Comparison of ENCODE assay signal across 16 cellular contexts in genomic region chr4:45663495-45664148, GRCh38.
DNase-seq lines count a peak whose midpoint lies in the region; ATAC-seq and TF ChIP-seq lines count a peak whose summit lies in the region.
"Had no signal": no experiment of that assay in that cellular context is flagged by ENCODE, and none has a peak within 500 bp of the region (broad histone marks: within the 10 kb centered on the region; RNA-seq: fewer than 3 reads in every experiment).

No MANE protein-coding gene starts in this region.

- no peak overlapping the region for H3K4me2 ChIP-seq in GM23248 (ENCODE audit: unreplicated experiment)
- H3K4me2 ChIP-seq: BLaER1 treated with 17β-estradiol and CSF1 and Interleukin-3, amounts not matched to agents 10 nM and 100 nM; KMS-11 had no signal

- ATAC-seq in heart right ventricle, result peak; percentile 34 to 90 (median 83)
- no peak for ATAC-seq in GM18517 (IDR thresholded peaks at IDR 0.05; ENCODE audit: unreplicated experiment)
- ATAC-seq in HG03378 (IDR thresholded peaks at IDR 0.05; ENCODE audit: unreplicated experiment), result no peak
- ATAC-seq: CD8-positive, alpha-beta T cell; SK-N-SH treated with all-trans-retinoic acid at 6 μM for 48 hours had no signal

- TF ChIP-seq CTCF in heart right ventricle (IDR thresholded peaks at IDR 0.05), result no peak
- no peak for TF ChIP-seq CTCF in nephron (IDR thresholded peaks at IDR 0.05; ENCODE audit: unreplicated experiment in 3 of 3)

- no peaks in the 10 kb centered on the region for H3F3A ChIP-seq in GM23248 (ENCODE audit: insufficient read depth)

- no peak overlapping the region for H3K4me3 ChIP-seq in GM23248
- H3K4me3 ChIP-seq in heart right ventricle, result no peak overlapping the region
- H3K4me3 ChIP-seq: BLaER1 treated with 17β-estradiol and CSF1 and Interleukin-3, amounts not matched to agents 10 nM and 100 nM; Peyer's patch had no signal

- in situ Hi-C loops in GM23248 (cut with MboI), result no loop called here

- intact Hi-C loops in heart right ventricle (cut with DNase I), result no loop called here

- peak overlapping the region in 2 of 3 experiments; percentile 28 to 70 for H3K27ac Mint-ChIP-seq in nephron
- H3K27ac Mint-ChIP-seq: CD8-positive, alpha-beta T cell had no signal

- H3K9me3 Mint-ChIP-seq in nephron, result no peaks in the 10 kb centered on the region

- peaks cover 36% of the 10 kb centered on the region for H3K4me1 Mint-ChIP-seq in nephron

- no peaks in the 10 kb centered on the region for H3K36me3 ChIP-seq in GM23248 (ENCODE audit: low read depth)
- no peaks in the 10 kb centered on the region for H3K36me3 ChIP-seq in heart right ventricle
- H3K36me3 ChIP-seq: BLaER1 treated with 17β-estradiol and CSF1 and Interleukin-3, amounts not matched to agents 10 nM and 100 nM; Peyer's patch had no signal

- 12 to 17% methylated on average over 3 of the region's 3 CpGs for WGBS in GM23248 (ENCODE audit: low coverage in 1 of 2, low lambda C conversion rate in 2 of 2, missing lambda C conversion rate in 2 of 2), 2 experiments
- WGBS in heart right ventricle, 2 donors, result 49 to 54% methylated on average over 3 of the region's 3 CpGs

- H3K4me1 ChIP-seq in GM23248 (ENCODE audit: insufficient read depth), result 0 out of 2 replicates have a peak, but pooled peaks cover 5% of the 10 kb centered on the region
- H3K4me1 ChIP-seq in heart right ventricle, result peaks cover 0 to 19% (median 4%) of the 10 kb centered on the region in 9 donors
- H3K4me1 ChIP-seq: BLaER1 treated with 17β-estradiol and CSF1 and Interleukin-3, amounts not matched to agents 10 nM and 100 nM; Peyer's patch had no signal

- no peaks in the 10 kb centered on the region for H3K79me2 ChIP-seq in GM23248 (ENCODE audit: insufficient read depth)

- no peaks in the 10 kb centered on the region for H3K9me3 ChIP-seq in GM23248 (ENCODE audit: low read depth)
- H3K9me3 ChIP-seq in heart right ventricle, result no peaks in the 10 kb centered on the region
- H3K9me3 ChIP-seq: BLaER1 treated with 17β-estradiol and CSF1 and Interleukin-3, amounts not matched to agents 10 nM and 100 nM; Peyer's patch had no signal

- H3K27ac ChIP-seq in GM23248 (no peak overlapping the region), heart right ventricle (peak overlapping the region in 5 of 10 donors; percentile 22 to 49 (median 29))
- H3K27ac ChIP-seq: BLaER1 treated with 17β-estradiol and CSF1 and Interleukin-3, amounts not matched to agents 10 nM and 100 nM; KMS-11; Peyer's patch had no signal

- DNase-seq in GM23248 (peak; percentile 18), NCI-H446 treated with DMSO at 0.1 percent for 48 hours (lab: John Stamatoyannopoulos, UW) (peak; percentile 33), heart right ventricle (no peak), DMS 273 (lab: John Stamatoyannopoulos, UW; ENCODE audit: unreplicated experiment) (no peak)
- DNase-seq: CD8-positive, alpha-beta T cell; DMS79 treated with DMSO at 0.1 percent for 48 hours; NCI-H187; NCI-H2171; NK-92 treated with Interleukin-12 subunit alpha and Interleukin-12 subunit beta, amount 100 ng/mL, for 24 hours had no signal

- no peaks in the 10 kb centered on the region for H4K20me1 ChIP-seq in GM23248 (ENCODE audit: insufficient read depth)
- H4K20me1 ChIP-seq: BLaER1 treated with 17β-estradiol and CSF1 and Interleukin-3, amounts not matched to agents 10 nM and 100 nM had no signal

- H3K27me3 ChIP-seq in GM23248 (replicated peaks; ENCODE audit: insufficient read depth) (no peaks in the 10 kb centered on the region), heart right ventricle (no peaks in the 10 kb centered on the region)
- H3K27me3 ChIP-seq: BLaER1 treated with 17β-estradiol and CSF1 and Interleukin-3, amounts not matched to agents 10 nM and 100 nM; Peyer's patch had no signal

- H3K9me2 ChIP-seq in GM23248 (ENCODE audit: insufficient read depth), result no peaks in the 10 kb centered on the region

- H3K9ac ChIP-seq in GM23248, result no peak overlapping the region
- H3K9ac ChIP-seq: BLaER1 treated with 17β-estradiol and CSF1 and Interleukin-3, amounts not matched to agents 10 nM and 100 nM; KMS-11 had no signal

- H3K36me3 Mint-ChIP-seq in nephron (ENCODE audit: low read depth), result no peaks in the 10 kb centered on the region
- H3K36me3 Mint-ChIP-seq: CD8-positive, alpha-beta T cell had no signal

- no peaks in the 10 kb centered on the region for H3K27me3 Mint-ChIP-seq in nephron (ENCODE audit: low read depth)

- H2AFZ ChIP-seq in GM23248, result no peak overlapping the region

- no peak overlapping the region for H3K4me3 Mint-ChIP-seq in nephron
- H3K4me3 Mint-ChIP-seq: CD8-positive, alpha-beta T cell had no signal

Comparison
In these comparisons a context has a peak if more than half of its experiments do, and no peak if none do; other contexts are left out.
1. DNase-seq: peak in GM23248 (single experiment) and NCI-H446 treated with DMSO at 0.1 percent for 48 hours (single experiment); none in heart right ventricle (0 of 2) and DMS 273 (single experiment).
2. ATAC-seq: peak in heart right ventricle (8 of 8); none in GM18517 (single experiment) and HG03378 (single experiment).